ENCODE assay signal across 22 cellular contexts in the genomic region with DNA sequence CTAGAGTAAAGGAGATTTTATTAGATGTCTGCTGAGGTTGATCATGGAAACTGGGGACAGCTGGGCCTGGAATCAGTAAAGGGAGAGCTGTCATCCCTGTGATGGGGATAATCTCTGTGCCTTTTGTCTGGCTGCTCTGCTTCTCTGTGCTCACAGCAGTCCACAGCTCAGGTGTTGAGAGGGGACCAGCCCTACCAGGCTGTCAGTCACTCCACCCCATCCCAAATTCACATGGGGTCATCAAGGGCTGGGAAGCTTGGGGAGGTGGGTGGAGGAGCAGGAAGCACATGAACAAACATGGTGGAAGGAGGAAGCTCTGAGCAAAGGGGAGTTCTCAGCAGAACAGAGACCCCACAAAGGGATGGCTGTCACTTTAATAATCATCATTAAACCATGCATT. TPM values are rescaled to one million over a fixed set of nuclear protein-coding genes. Genes with fewer than 3 reads are reported as not detected.
DNase-seq lines count a peak whose midpoint lies in the region; ATAC-seq, FAIRE-seq and TF ChIP-seq lines count a peak whose summit lies in the region.
"Had no signal": no experiment of that assay in that cellular context is flagged by ENCODE, and none has a peak within 500 bp of the region (broad histone marks: within the 10 kb centered on the region; RNA-seq: fewer than 3 reads in every experiment).

No MANE protein-coding gene starts in this region.

- H4K20me1 ChIP-seq in PC-9 (ENCODE audit: insufficient read depth) = no peaks in the 10 kb centered on the region

- DNase-seq in A549 (ENCODE audit: low read depth in 1 of 2, low spot score in 1 of 2) = no peak
- DNase-seq in PC-9 = no peak
- no peak for DNase-seq in mesenchymal stem cell
- DNase-seq in activated T-helper 2 cell treated with anti-CD3 and anti-CD28 coated beads, Interferon-gamma antibody, Interleukin-2, Interleukin-4, amounts not matched to agents 10 μg/mL and 5 μg/mL and 100 μg/mL, durations not matched to agents 14 hours and 24 hours and 36 hours (ENCODE audit: low spot score) = no peak
- DNase-seq in NAMALWA (ENCODE audit: low spot score) = no peak
- DNase-seq: activated CD4-positive, alpha-beta T cell treated with anti-CD3 and anti-CD28 coated beads, Interleukin-2, amount 50 U/mL, for 4 hours; activated naive CD4-positive, alpha-beta T cell treated with anti-CD3 and anti-CD28 coated beads for 36 hours; activated T-cell treated with anti-CD3 and anti-CD28 coated beads, Interleukin-2, amount 50 U/mL, for 1 hour; DMS53; foreskin fibroblast; left cardiac atrium; midbrain; NCI-H1105; NCI-H524; T-helper 1 cell had no signal

- no peaks in the 10 kb centered on the region for H3K9me2 ChIP-seq in PC-9 (ENCODE audit: insufficient read depth)

- H3K27me3 Mint-ChIP-seq in activated T-helper 2 cell treated with anti-CD3 and anti-CD28 coated beads, Interferon-gamma antibody, Interleukin-2, Interleukin-4, amounts not matched to agents 10 μg/mL and 5 μg/mL and 100 μg/mL, durations not matched to agents 14 hours and 24 hours and 36 hours (ENCODE audit: low read depth) = peaks cover 27% of the 10 kb centered on the region

- H3K36me3 ChIP-seq in PC-9 (ENCODE audit: low read depth) = no peaks in the 10 kb centered on the region
- H3K36me3 ChIP-seq in mesenchymal stem cell (ENCODE audit: control insufficient read depth in 1 of 2, insufficient read depth in 2 of 2, low read depth in 1 of 2, low read length in 2 of 2) = no peaks in the 10 kb centered on the region
- H3K36me3 ChIP-seq: tibial nerve had no signal

- no peaks in the 10 kb centered on the region for H3K79me1 ChIP-seq in mesenchymal stem cell (replicated peaks; ENCODE audit: low read length, poor library complexity, severe bottlenecking)

- peak overlapping the region in 1 of 2 experiments; percentile 67 for H3K18ac ChIP-seq in mesenchymal stem cell (ENCODE audit: low read depth in 1 of 2, low read length in 2 of 2)

- no peak overlapping the region for H4K8ac ChIP-seq in mesenchymal stem cell (ENCODE audit: low read length)

- no peak overlapping the region for H3K4me3 Mint-ChIP-seq in activated T-helper 2 cell treated with anti-CD3 and anti-CD28 coated beads, Interferon-gamma antibody, Interleukin-2, Interleukin-4, amounts not matched to agents 10 μg/mL and 5 μg/mL and 100 μg/mL, durations not matched to agents 14 hours and 24 hours and 36 hours (ENCODE audit: low read depth)
- H3K4me3 Mint-ChIP-seq: activated naive CD4-positive, alpha-beta T cell treated with anti-CD3 and anti-CD28 coated beads for 36 hours; neural crest cell had no signal

- intact Hi-C loops in PC-9 (cut with micrococcal nuclease; ENCODE audit: unreplicated experiment) = loop anchor here (1.0 kb wide), 5 partner anchors 22 to 80 kb away; no protein-coding TSS in a partner anchor
- intact Hi-C loops in activated T-helper 2 cell treated with anti-CD3 and anti-CD28 coated beads, Interferon-gamma antibody, Interleukin-2, Interleukin-4, amounts not matched to agents 10 μg/mL and 5 μg/mL and 100 μg/mL, durations not matched to agents 14 hours and 24 hours and 36 hours (cut with micrococcal nuclease) = no loop called here

- H3K4me1 ChIP-seq in A549 = peaks cover 8% of the 10 kb centered on the region
- H3K4me1 ChIP-seq in PC-9 (replicated peaks; ENCODE audit: insufficient read depth) = peaks cover 19% of the 10 kb centered on the region
- H3K4me1 ChIP-seq in mesenchymal stem cell (ENCODE audit: control insufficient read depth, insufficient read depth, low read depth, low read length) = peaks cover 13% of the 10 kb centered on the region

- H2BK5ac ChIP-seq in mesenchymal stem cell (ENCODE audit: low read depth, low read length, poor library complexity, severe bottlenecking) = no peak overlapping the region

- no peaks in the 10 kb centered on the region for H3K9me3 ChIP-seq in A549
- no peaks in the 10 kb centered on the region for H3K9me3 ChIP-seq in PC-9 (ENCODE audit: insufficient read depth, low read depth)
- H3K9me3 ChIP-seq in mesenchymal stem cell (ENCODE audit: control insufficient read depth, low read length) = no peaks in the 10 kb centered on the region
- H3K9me3 ChIP-seq: tibial nerve had no signal

- no peaks in the 10 kb centered on the region for H3K36me3 Mint-ChIP-seq in activated T-helper 2 cell treated with anti-CD3 and anti-CD28 coated beads, Interferon-gamma antibody, Interleukin-2, Interleukin-4, amounts not matched to agents 10 μg/mL and 5 μg/mL and 100 μg/mL, durations not matched to agents 14 hours and 24 hours and 36 hours (ENCODE audit: low read depth)

- H3K23ac ChIP-seq in mesenchymal stem cell (ENCODE audit: low read length in 2 of 2) = no peak overlapping the region

- TF ChIP-seq EP300 in A549 (IDR thresholded peaks at IDR 0.05) = no peak

- peak overlapping the region; percentile 10; the same call in 1 of the 3 replicates for H3K4me2 ChIP-seq in A549
- H3K4me2 ChIP-seq in PC-9 = peak overlapping the region; percentile 47
- H3K4me2 ChIP-seq in mesenchymal stem cell (ENCODE audit: low read length, poor library complexity, severe bottlenecking) = no peak overlapping the region

- peaks cover 25% of the 10 kb centered on the region for H3K4me1 Mint-ChIP-seq in activated T-helper 2 cell treated with anti-CD3 and anti-CD28 coated beads, Interferon-gamma antibody, Interleukin-2, Interleukin-4, amounts not matched to agents 10 μg/mL and 5 μg/mL and 100 μg/mL, durations not matched to agents 14 hours and 24 hours and 36 hours (ENCODE audit: low read depth)

- TF ChIP-seq CTCF in A549 (IDR thresholded peaks at IDR 0.05) (no peak), PC-9 (conservative IDR thresholded peaks at IDR 0.05) (no peak)

- no peak overlapping the region for H3K9ac ChIP-seq in mesenchymal stem cell (ENCODE audit: low read length)

- FAIRE-seq in A549 (lab: Jason Lieb, UNC) = no peak

- H3K27ac ChIP-seq in A549 = peak overlapping the region in 1 of 2 experiments; percentile 53; a peak in 2 of 6 replicates
- peak overlapping the region; percentile 24 for H3K27ac ChIP-seq in PC-9
- H3K27ac ChIP-seq in mesenchymal stem cell (ENCODE audit: low read length, poor library complexity, severe bottlenecking) = no peak overlapping the region
- H3K27ac ChIP-seq: tibial nerve had no signal

- peak overlapping the region; percentile 12 to 20 for H2BK12ac ChIP-seq in mesenchymal stem cell (ENCODE audit: low read length in 2 of 2)

- no TSS peak for BruUV-seq in PC-9 (replicated peaks; lab: Mats Ljungman, UMichigan)

- H3F3A ChIP-seq in PC-9 (ENCODE audit: insufficient read depth, low read depth) = peaks cover 20% of the 10 kb centered on the region; the same call in 1 of the 2 replicates

- H3K27ac Mint-ChIP-seq in activated T-helper 2 cell treated with anti-CD3 and anti-CD28 coated beads, Interferon-gamma antibody, Interleukin-2, Interleukin-4, amounts not matched to agents 10 μg/mL and 5 μg/mL and 100 μg/mL, durations not matched to agents 14 hours and 24 hours and 36 hours = no peak overlapping the region
- H3K27ac Mint-ChIP-seq: activated naive CD4-positive, alpha-beta T cell treated with anti-CD3 and anti-CD28 coated beads for 36 hours had no signal

- H2BK120ac ChIP-seq in mesenchymal stem cell (ENCODE audit: low read depth, low read length) = no peak overlapping the region

- no peak for TF ChIP-seq POLR2A in A549 (IDR thresholded peaks at IDR 0.05; ENCODE audit: low read length)

- H2AFZ ChIP-seq in PC-9 (no peak overlapping the region), mesenchymal stem cell (ENCODE audit: low read depth, low read length) (no peak overlapping the region)

- no peak overlapping the region for H3K4ac ChIP-seq in mesenchymal stem cell (ENCODE audit: low read depth in 1 of 2, low read length in 2 of 2)

- POLR2A ChIA-PET in A549 (lab: Yijun Ruan, JAX) = no interaction called here
- POLR2A ChIA-PET in PC-9 (lab: Charles Lee; ENCODE audit: unreplicated experiment) = interaction anchor here (0.6 kb wide), 1 partner anchor 49 kb away, joined by 6 read pairs; no protein-coding TSS in a partner anchor

- H3K9me3 Mint-ChIP-seq in activated T-helper 2 cell treated with anti-CD3 and anti-CD28 coated beads, Interferon-gamma antibody, Interleukin-2, Interleukin-4, amounts not matched to agents 10 μg/mL and 5 μg/mL and 100 μg/mL, durations not matched to agents 14 hours and 24 hours and 36 hours = no peaks in the 10 kb centered on the region
- H3K9me3 Mint-ChIP-seq: activated naive CD4-positive, alpha-beta T cell treated with anti-CD3 and anti-CD28 coated beads for 36 hours; neural crest cell had no signal

- TF ChIP-seq RAD21 in A549 (conservative IDR thresholded peaks at IDR 0.05 in 1 of 2, IDR thresholded peaks at IDR 0.05 in 1 of 2) = no peak

- H3K14ac ChIP-seq in mesenchymal stem cell (ENCODE audit: low read length in 2 of 2) = no peak overlapping the region

- peak overlapping the region; percentile 29 for H2BK15ac ChIP-seq in mesenchymal stem cell (ENCODE audit: low read depth, poor library complexity, severe bottlenecking)

- ATAC-seq in A549 = no peak
- no peak for ATAC-seq in GM21529 (IDR thresholded peaks at IDR 0.05; ENCODE audit: unreplicated experiment)
- ATAC-seq: left cardiac atrium, Right ventricle myocardium inferior had no signal

- H2AK5ac ChIP-seq in mesenchymal stem cell (ENCODE audit: low read length, severe bottlenecking) = no peak overlapping the region

- H3K79me2 ChIP-seq in PC-9 (ENCODE audit: low read depth) = no peaks in the 10 kb centered on the region

- no peak overlapping the region for H4K91ac ChIP-seq in mesenchymal stem cell (ENCODE audit: low read length)

- no peak overlapping the region for H3K4me3 ChIP-seq in A549
- no peak overlapping the region for H3K4me3 ChIP-seq in PC-9
- no peak overlapping the region for H3K4me3 ChIP-seq in mesenchymal stem cell (ENCODE audit: insufficient read depth in 1 of 2, low read depth in 1 of 2, low read length in 2 of 2)
- H3K4me3 ChIP-seq: coronary artery, tibial nerve had no signal

- CTCF ChIA-PET in A549 (lab: Yijun Ruan, JAX) = interaction anchor here (1.6 to 2.8 kb wide), 2 partner anchors 42 to 60 kb away, joined by 4 to 15 read pairs; no protein-coding TSS in a partner anchor
- CTCF ChIA-PET in PC-9 (lab: Charles Lee) = interaction anchor here (0.6 to 1.4 kb wide), 3 partner anchors 42 to 115 kb away, joined by 3 to 4 read pairs (median 3); no protein-coding TSS in a partner anchor

- H3K27me3 ChIP-seq in PC-9 (ENCODE audit: insufficient read depth, low read depth) (no peaks in the 10 kb centered on the region), mesenchymal stem cell (ENCODE audit: control insufficient read depth in 1 of 2, insufficient read depth in 1 of 2, low read length in 2 of 2) (no peaks in the 10 kb centered on the region)
- H3K27me3 ChIP-seq: tibial nerve had no signal

RNA-seq across cellular contexts. Expression of gene LRRFIP1, which starts 13.7 kb away (rescaled TPM):
- 78.3 and 93.0 TPM in 2 replicates for polyA plus RNA-seq in A549 (2011; rRNA removed)
- polyA plus RNA-seq in A549 (2012; cell fraction: cytosol; rRNA removed) = 31.6 and 34.0 TPM in 2 replicates
- polyA plus RNA-seq in A549 (2012; cell fraction: nucleus; rRNA removed) = 22.1 and 32.2 TPM in 2 replicates
- 69.1 to 75.6 TPM (median 74.7 TPM) in 3 replicates for polyA plus RNA-seq in A549 (2017; fragmentation: RNase III; extraction: RNeasy Plus Mini Kit Qiagen cat#74134 plus additional on column Dnase treatment)
- polyA minus RNA-seq in A549 (2011; rRNA and poly(A)+ RNA removed) = 41.9 and 43.6 TPM in 2 replicates
- 221 and 238 TPM in 2 replicates for total RNA-seq in PC-9 (2021)
- polyA plus RNA-seq in mesenchymal stem cell (2013, experiment 1 of 2) = 111 TPM
- polyA plus RNA-seq in mesenchymal stem cell (2013, experiment 2 of 2) = 106 TPM
- total RNA-seq in activated T-helper 2 cell treated with anti-CD3 and anti-CD28 coated beads, Interferon-gamma antibody, Interleukin-2, Interleukin-4, amounts not matched to agents 10 μg/mL and 5 μg/mL and 100 μg/mL, durations not matched to agents 14 hours and 24 hours and 36 hours = 254 and 256 TPM in 2 replicates

RNA-seq across cellular contexts. Expression of gene RAB17, which starts 23.1 kb away (rescaled TPM):
- polyA plus RNA-seq in A549 (2011; rRNA removed) (0.44 and 0.78 TPM in 2 replicates), A549 (2017; fragmentation: RNase III; extraction: RNeasy Plus Mini Kit Qiagen cat#74134 plus additional on column Dnase treatment) (0.42 to 2.3 TPM (median 2.2 TPM) in 3 replicates)
- 0.09 TPM in 2 replicates for polyA plus RNA-seq in A549 (2012; cell fraction: cytosol; rRNA removed)
- 0.23 and 0.37 TPM in 2 replicates for polyA plus RNA-seq in A549 (2012; cell fraction: nucleus; rRNA removed)
- polyA minus RNA-seq in A549 (2011; rRNA and poly(A)+ RNA removed) = 0.33 TPM in 1 of 2 replicates, not detected in the other
- 86.3 and 88.1 TPM in 2 replicates for total RNA-seq in PC-9 (2021)
- polyA plus RNA-seq in mesenchymal stem cell (2013, experiment 1 of 2) = 0.11 TPM
- polyA plus RNA-seq in mesenchymal stem cell (2013, experiment 2 of 2) = 0.11 TPM
- 0.23 TPM in 1 of 2 replicates, not detected in the other for total RNA-seq in activated T-helper 2 cell treated with anti-CD3 and anti-CD28 coated beads, Interferon-gamma antibody, Interleukin-2, Interleukin-4, amounts not matched to agents 10 μg/mL and 5 μg/mL and 100 μg/mL, durations not matched to agents 14 hours and 24 hours and 36 hours
- total RNA-seq: activated naive CD4-positive, alpha-beta T cell treated with anti-CD3 and anti-CD28 coated beads for 36 hours; neural crest cell had no signal

RNA-seq across cellular contexts. Expression of gene PRLH, which starts 47.3 kb away (rescaled TPM):
- polyA plus RNA-seq in A549 (2011; rRNA removed) = not detected in 2 replicates
- not detected in 2 replicates for polyA plus RNA-seq in A549 (2012; cell fraction: cytosol; rRNA removed)
- polyA plus RNA-seq in A549 (2012; cell fraction: nucleus; rRNA removed) = not detected in 2 replicates
- polyA plus RNA-seq in A549 (2017; fragmentation: RNase III; extraction: RNeasy Plus Mini Kit Qiagen cat#74134 plus additional on column Dnase treatment) = not detected in 3 replicates
- polyA minus RNA-seq in A549 (2011; rRNA and poly(A)+ RNA removed) = not detected in 2 replicates
- not detected in 2 replicates for total RNA-seq in PC-9 (2021)
- polyA plus RNA-seq in mesenchymal stem cell (2013, experiment 1 of 2) = not detected
- polyA plus RNA-seq in mesenchymal stem cell (2013, experiment 2 of 2) = not detected
- total RNA-seq in activated T-helper 2 cell treated with anti-CD3 and anti-CD28 coated beads, Interferon-gamma antibody, Interleukin-2, Interleukin-4, amounts not matched to agents 10 μg/mL and 5 μg/mL and 100 μg/mL, durations not matched to agents 14 hours and 24 hours and 36 hours = not detected in 2 replicates
- total RNA-seq: A673; activated naive CD4-positive, alpha-beta T cell treated with anti-CD3 and anti-CD28 coated beads for 36 hours; left cardiac atrium; LHCN-M2; neural crest cell; Right ventricle myocardium inferior; tibial nerve had no signal

Comparison
In these comparisons a context has a peak if more than half of its experiments do, and no peak if none do; other contexts are left out.
1. RNA of gene RAB17, which starts 23.1 kb away (total RNA-seq): 86.3 to 88.1 TPM in PC-9; 0.23 TPM in activated T-helper 2 cell treated with anti-CD3 and anti-CD28 coated beads, Interferon-gamma antibody, Interleukin-2, Interleukin-4, amounts not matched to agents 10 μg/mL and 5 μg/mL and 100 μg/mL, durations not matched to agents 14 hours and 24 hours and 36 hours; every median in the first group is over 10 times any median in the second.